Comparison of ENCODE assay signal across 17 cellular contexts in the genomic region with DNA sequence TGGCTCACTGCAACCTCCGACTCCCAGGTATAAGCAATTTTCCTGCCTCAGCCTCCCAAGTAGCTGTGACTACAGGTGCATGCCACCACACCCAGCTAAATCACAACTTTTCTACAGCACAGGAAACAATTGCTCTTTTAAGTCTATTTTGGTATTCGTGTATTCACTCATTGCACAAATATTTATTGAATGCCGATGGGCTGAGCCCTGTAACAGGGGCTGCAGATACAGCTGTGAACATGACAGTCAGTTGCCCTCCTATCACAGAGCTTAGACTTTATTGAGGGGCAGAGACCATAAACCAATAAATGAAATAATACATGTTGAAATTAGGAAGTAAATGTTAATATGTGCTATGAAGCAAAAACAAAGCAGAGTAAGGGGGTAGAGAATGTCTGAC.
"Had no signal": no experiment of that assay in that cellular context is flagged by ENCODE, and none has a peak within 500 bp of the region (broad histone marks: within the 10 kb centered on the region; RNA-seq: fewer than 3 reads in every experiment).

No MANE protein-coding gene starts in this region.

- ATAC-seq: activated CD4-positive, CD25-positive, alpha-beta regulatory T cell treated with anti-CD3 and anti-CD28 coated beads, Interleukin-2, amount 50 U/mL, for 24 hours; effector memory CD8-positive, alpha-beta T cell; heart right ventricle; mucosa of descending colon; naive thymus-derived CD8-positive, alpha-beta T cell; sciatic nerve had no signal

- H3K4me1 ChIP-seq: tibial artery had no signal

- H3K27ac ChIP-seq: esophagus squamous epithelium, heart right ventricle, ovary, tibial artery had no signal

- DNase-seq: activated CD4-positive, alpha-beta T cell treated with anti-CD3 and anti-CD28 coated beads, Interleukin-2, amount 10 ng/mL, durations not matched to agents 7 days and 5 days; activated naive CD8-positive, alpha-beta T cell treated with anti-CD3 and anti-CD28 coated beads for 36 hours; amniotic stem cell; effector memory CD8-positive, alpha-beta T cell; esophagus squamous epithelium; heart right ventricle; mucosa of descending colon; naive thymus-derived CD8-positive, alpha-beta T cell; ovary; stimulated activated naive CD4-positive, alpha-beta T cell; T-helper 1 cell; T1000; tibial artery had no signal

- H3K4me3 Mint-ChIP-seq: activated CD4-positive, alpha-beta T cell treated with anti-CD3 and anti-CD28 coated beads, Interleukin-2, amount 10 ng/mL, durations not matched to agents 7 days and 5 days; activated naive CD8-positive, alpha-beta T cell treated with anti-CD3 and anti-CD28 coated beads for 36 hours; activated T-helper 1 cell treated with anti-CD3 and anti-CD28 coated beads, Interleukin-12 subunit alpha, Interleukin-12 subunit beta, Interleukin-2, Interleukin-4 antibody, amounts not matched to agents 30 ng/mL and 10 ng/mL and 1 ng/mL, durations not matched to agents 14 hours and 24 hours and 36 hours; effector memory CD8-positive, alpha-beta T cell; memory B cell; naive thymus-derived CD8-positive, alpha-beta T cell had no signal

- H3K36me3 ChIP-seq: esophagus squamous epithelium, ovary had no signal

- H3K9me3 Mint-ChIP-seq: activated CD4-positive, alpha-beta T cell treated with anti-CD3 and anti-CD28 coated beads, Interleukin-2, amount 10 ng/mL, durations not matched to agents 7 days and 5 days; activated naive CD8-positive, alpha-beta T cell treated with anti-CD3 and anti-CD28 coated beads for 36 hours; activated T-helper 1 cell treated with anti-CD3 and anti-CD28 coated beads, Interleukin-12 subunit alpha, Interleukin-12 subunit beta, Interleukin-2, Interleukin-4 antibody, amounts not matched to agents 30 ng/mL and 10 ng/mL and 1 ng/mL, durations not matched to agents 14 hours and 24 hours and 36 hours; effector memory CD8-positive, alpha-beta T cell; memory B cell; naive thymus-derived CD8-positive, alpha-beta T cell had no signal

- H3K27me3 ChIP-seq: esophagus squamous epithelium, heart right ventricle, ovary, tibial artery had no signal

- H3K27me3 Mint-ChIP-seq: activated naive CD8-positive, alpha-beta T cell treated with anti-CD3 and anti-CD28 coated beads for 36 hours; effector memory CD8-positive, alpha-beta T cell; memory B cell; naive thymus-derived CD8-positive, alpha-beta T cell had no signal

- H3K9me3 ChIP-seq: esophagus squamous epithelium, heart right ventricle, mucosa of descending colon, ovary, tibial artery had no signal

- H3K27ac Mint-ChIP-seq: activated CD4-positive, alpha-beta T cell treated with anti-CD3 and anti-CD28 coated beads, Interleukin-2, amount 10 ng/mL, durations not matched to agents 7 days and 5 days; activated naive CD8-positive, alpha-beta T cell treated with anti-CD3 and anti-CD28 coated beads for 36 hours; activated T-helper 1 cell treated with anti-CD3 and anti-CD28 coated beads, Interleukin-12 subunit alpha, Interleukin-12 subunit beta, Interleukin-2, Interleukin-4 antibody, amounts not matched to agents 30 ng/mL and 10 ng/mL and 1 ng/mL, durations not matched to agents 14 hours and 24 hours and 36 hours; effector memory CD8-positive, alpha-beta T cell; memory B cell; naive thymus-derived CD8-positive, alpha-beta T cell had no signal

- H3K4me3 ChIP-seq: esophagus squamous epithelium, heart right ventricle, mucosa of descending colon, ovary, tibial artery had no signal
